10 cellular contexts compared by ENCODE assay signal in the genomic region with DNA sequence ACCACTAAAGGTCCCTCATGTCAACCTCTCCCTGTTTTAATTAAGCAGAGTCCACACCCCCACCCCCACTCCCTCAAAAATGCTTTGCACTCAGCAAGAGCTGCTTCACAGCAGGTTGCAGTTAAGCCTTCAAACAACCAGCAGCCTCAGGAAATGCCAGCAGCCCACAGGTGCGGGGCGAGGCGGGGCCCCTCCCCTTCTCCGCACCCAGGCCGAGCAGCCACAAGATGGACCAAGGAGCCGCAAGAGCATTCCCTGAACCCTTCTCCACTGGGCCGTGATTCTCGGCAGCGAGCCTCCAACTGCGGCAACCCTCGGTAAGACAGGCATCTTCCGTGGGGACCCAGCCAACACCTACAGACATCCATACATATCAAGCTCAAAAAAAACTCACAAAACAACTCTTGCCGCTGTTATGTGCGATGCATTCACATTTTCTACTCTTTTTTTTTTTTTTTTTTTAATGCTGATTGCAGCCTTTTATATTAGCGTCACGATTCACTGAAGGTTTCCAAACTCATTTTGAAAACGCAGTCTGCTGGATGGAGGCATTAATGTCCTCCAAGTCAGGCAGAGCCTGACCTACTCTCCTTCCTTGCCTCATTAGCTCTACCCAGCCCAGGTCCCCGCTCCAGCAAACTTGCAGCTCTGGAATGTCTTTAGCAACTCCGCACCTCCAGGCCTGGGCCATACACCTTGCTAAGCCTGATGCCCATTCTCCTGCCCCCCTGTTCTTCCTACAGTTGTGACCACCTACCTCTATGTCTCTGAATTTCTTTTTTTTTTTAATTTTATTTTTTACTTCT.
DNase-seq lines count a peak whose midpoint lies in the region; ATAC-seq and TF ChIP-seq lines count a peak whose summit lies in the region.
"Had no signal": no experiment of that assay in that cellular context is flagged by ENCODE, and none has a peak within 500 bp of the region (broad histone marks: within the 10 kb centered on the region; RNA-seq: fewer than 3 reads in every experiment).

No MANE protein-coding gene starts in this region.

- H3K27me3 Mint-ChIP-seq in activated CD4-positive, alpha-beta T cell treated with anti-CD3 and anti-CD28 coated beads, Interleukin-2, amount 10 ng/mL, durations not matched to agents 7 days and 5 days = peaks cover 15% of the 10 kb centered on the region

- H3K36me3 Mint-ChIP-seq in activated CD4-positive, alpha-beta T cell treated with anti-CD3 and anti-CD28 coated beads, Interleukin-2, amount 10 ng/mL, durations not matched to agents 7 days and 5 days (ENCODE audit: low read depth) = no peaks in the 10 kb centered on the region

- POLR2A ChIA-PET in HEK293 (lab: Yijun Ruan, JAX) = interaction anchor here (0.6 to 0.7 kb wide), 2 partner anchors 360 to 1214 kb away, joined by 3 to 9 read pairs; no protein-coding TSS in a partner anchor
- POLR2A ChIA-PET in activated CD4-positive, alpha-beta T cell treated with anti-CD3 and anti-CD28 coated beads, Interleukin-2, amount 10 ng/mL, durations not matched to agents 7 days and 5 days (lab: Charles Lee) = no interaction called here

- CTCF ChIA-PET in HEK293 (lab: Yijun Ruan, JAX) = interaction anchor here (0.5 to 0.9 kb wide), 3 partner anchors 21 to 62 kb away, joined by 3 to 4 read pairs (median 3); no protein-coding TSS in a partner anchor
- CTCF ChIA-PET in activated CD4-positive, alpha-beta T cell treated with anti-CD3 and anti-CD28 coated beads, Interleukin-2, amount 10 ng/mL, durations not matched to agents 7 days and 5 days (lab: Charles Lee) = interaction anchor here (0.6 kb wide), 1 partner anchor 1304 kb away, joined by 3 read pairs; no protein-coding TSS in a partner anchor

- peaks cover 2% of the 10 kb centered on the region for H3K9me3 Mint-ChIP-seq in activated CD4-positive, alpha-beta T cell treated with anti-CD3 and anti-CD28 coated beads, Interleukin-2, amount 10 ng/mL, durations not matched to agents 7 days and 5 days

- no peaks in the 10 kb centered on the region for H3K9me3 ChIP-seq in HEK293 (ENCODE audit: control insufficient read depth, insufficient read depth, low read depth, low read length)

- no peaks in the 10 kb centered on the region for H3K36me3 ChIP-seq in HEK293 (ENCODE audit: control insufficient read depth in 2 of 2, insufficient read depth in 1 of 2, low read length in 2 of 2)

- no peak for ATAC-seq in GM21367 (IDR thresholded peaks at IDR 0.05; ENCODE audit: unreplicated experiment)

- peaks cover 12% of the 10 kb centered on the region for H3K4me1 Mint-ChIP-seq in activated CD4-positive, alpha-beta T cell treated with anti-CD3 and anti-CD28 coated beads, Interleukin-2, amount 10 ng/mL, durations not matched to agents 7 days and 5 days

- peak overlapping the region; percentile 16 for H3K4me3 Mint-ChIP-seq in activated CD4-positive, alpha-beta T cell treated with anti-CD3 and anti-CD28 coated beads, Interleukin-2, amount 10 ng/mL, durations not matched to agents 7 days and 5 days

- peaks cover 5% of the 10 kb centered on the region; the same call in 1 of the 2 replicates for H3K4me1 ChIP-seq in HEK293 (ENCODE audit: control insufficient read depth, insufficient read depth, low read length)

- DNase-seq in A172 (ENCODE audit: low spot score) (peak; percentile 52), iPS-NIHi11 (ENCODE audit: low spot score) (peak; percentile 85), NOMO-1 (lab: John Stamatoyannopoulos, UW; ENCODE audit: unreplicated experiment in 2 of 2) (no peak), kidney glomerular epithelial cell (lab: John Stamatoyannopoulos, UW) (no peak), NCI-H2081 treated with DMSO at 0.1 percent for 48 hours (lab: John Stamatoyannopoulos, UW) (no peak)
- DNase-seq in activated CD4-positive, alpha-beta T cell treated with anti-CD3 and anti-CD28 coated beads, Interleukin-2, amount 10 ng/mL, durations not matched to agents 7 days and 5 days = peak; percentile 24
- DNase-seq: left cardiac atrium, NCI-H2081 had no signal

- no peak overlapping the region for H3K27ac ChIP-seq in HEK293 (ENCODE audit: extremely low read depth, low read depth, low read length)

- no peak overlapping the region for H3K4me3 ChIP-seq in HEK293 (ENCODE audit: low read depth, low read length)

- peak overlapping the region; percentile 33 for H3K27ac Mint-ChIP-seq in activated CD4-positive, alpha-beta T cell treated with anti-CD3 and anti-CD28 coated beads, Interleukin-2, amount 10 ng/mL, durations not matched to agents 7 days and 5 days

- no peak for TF ChIP-seq CTCF in HEK293 (tag by site-specific recombination; IDR thresholded peaks at IDR 0.05)

TF ChIP-seq in HEK293, 187 proteins besides CTCF, POLR2A, EP300 and RAD21 (continues in another document):
- TF ChIP-seq, protein P1, sequence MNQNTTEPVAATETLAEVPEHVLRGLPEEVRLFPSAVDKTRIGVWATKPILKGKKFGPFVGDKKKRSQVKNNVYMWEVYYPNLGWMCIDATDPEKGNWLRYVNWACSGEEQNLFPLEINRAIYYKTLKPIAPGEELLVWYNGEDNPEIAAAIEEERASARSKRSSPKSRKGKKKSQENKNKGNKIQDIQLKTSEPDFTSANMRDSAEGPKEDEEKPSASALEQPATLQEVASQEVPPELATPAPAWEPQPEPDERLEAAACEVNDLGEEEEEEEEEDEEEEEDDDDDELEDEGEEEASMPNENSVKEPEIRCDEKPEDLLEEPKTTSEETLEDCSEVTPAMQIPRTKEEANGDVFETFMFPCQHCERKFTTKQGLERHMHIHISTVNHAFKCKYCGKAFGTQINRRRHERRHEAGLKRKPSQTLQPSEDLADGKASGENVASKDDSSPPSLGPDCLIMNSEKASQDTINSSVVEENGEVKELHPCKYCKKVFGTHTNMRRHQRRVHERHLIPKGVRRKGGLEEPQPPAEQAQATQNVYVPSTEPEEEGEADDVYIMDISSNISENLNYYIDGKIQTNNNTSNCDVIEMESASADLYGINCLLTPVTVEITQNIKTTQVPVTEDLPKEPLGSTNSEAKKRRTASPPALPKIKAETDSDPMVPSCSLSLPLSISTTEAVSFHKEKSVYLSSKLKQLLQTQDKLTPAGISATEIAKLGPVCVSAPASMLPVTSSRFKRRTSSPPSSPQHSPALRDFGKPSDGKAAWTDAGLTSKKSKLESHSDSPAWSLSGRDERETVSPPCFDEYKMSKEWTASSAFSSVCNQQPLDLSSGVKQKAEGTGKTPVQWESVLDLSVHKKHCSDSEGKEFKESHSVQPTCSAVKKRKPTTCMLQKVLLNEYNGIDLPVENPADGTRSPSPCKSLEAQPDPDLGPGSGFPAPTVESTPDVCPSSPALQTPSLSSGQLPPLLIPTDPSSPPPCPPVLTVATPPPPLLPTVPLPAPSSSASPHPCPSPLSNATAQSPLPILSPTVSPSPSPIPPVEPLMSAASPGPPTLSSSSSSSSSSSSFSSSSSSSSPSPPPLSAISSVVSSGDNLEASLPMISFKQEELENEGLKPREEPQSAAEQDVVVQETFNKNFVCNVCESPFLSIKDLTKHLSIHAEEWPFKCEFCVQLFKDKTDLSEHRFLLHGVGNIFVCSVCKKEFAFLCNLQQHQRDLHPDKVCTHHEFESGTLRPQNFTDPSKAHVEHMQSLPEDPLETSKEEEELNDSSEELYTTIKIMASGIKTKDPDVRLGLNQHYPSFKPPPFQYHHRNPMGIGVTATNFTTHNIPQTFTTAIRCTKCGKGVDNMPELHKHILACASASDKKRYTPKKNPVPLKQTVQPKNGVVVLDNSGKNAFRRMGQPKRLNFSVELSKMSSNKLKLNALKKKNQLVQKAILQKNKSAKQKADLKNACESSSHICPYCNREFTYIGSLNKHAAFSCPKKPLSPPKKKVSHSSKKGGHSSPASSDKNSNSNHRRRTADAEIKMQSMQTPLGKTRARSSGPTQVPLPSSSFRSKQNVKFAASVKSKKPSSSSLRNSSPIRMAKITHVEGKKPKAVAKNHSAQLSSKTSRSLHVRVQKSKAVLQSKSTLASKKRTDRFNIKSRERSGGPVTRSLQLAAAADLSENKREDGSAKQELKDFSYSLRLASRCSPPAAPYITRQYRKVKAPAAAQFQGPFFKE (tag by site-specific recombination; IDR thresholded peaks at IDR 0.05; ENCODE audit: borderline replicate concordance) = no peak
- TF ChIP-seq ZNF670 (tag by site-specific recombination; IDR thresholded peaks at IDR 0.05; ENCODE audit: low read depth) (no peak), ZNF529 (tag by site-specific recombination; IDR thresholded peaks at IDR 0.05; ENCODE audit: insufficient replicate concordance) (no peak), ZNF341 (tag by site-specific recombination; IDR thresholded peaks at IDR 0.05; ENCODE audit: low read depth) (no peak), ZNF664 (tag by site-specific recombination; IDR thresholded peaks at IDR 0.05) (no peak), ZNF677 (tag by site-specific recombination; IDR thresholded peaks at IDR 0.05) (no peak), GLI2 (tag by site-specific recombination; IDR thresholded peaks at IDR 0.05; ENCODE audit: borderline replicate concordance, low read depth) (no peak), ZNF626 (tag by site-specific recombination; IDR thresholded peaks at IDR 0.05) (no peak), ZNF133 (tag by site-specific recombination; IDR thresholded peaks at IDR 0.05) (no peak), ZNF221 (tag by site-specific recombination; IDR thresholded peaks at IDR 0.05; ENCODE audit: borderline replicate concordance) (no peak)
- TF ChIP-seq, protein P2, sequence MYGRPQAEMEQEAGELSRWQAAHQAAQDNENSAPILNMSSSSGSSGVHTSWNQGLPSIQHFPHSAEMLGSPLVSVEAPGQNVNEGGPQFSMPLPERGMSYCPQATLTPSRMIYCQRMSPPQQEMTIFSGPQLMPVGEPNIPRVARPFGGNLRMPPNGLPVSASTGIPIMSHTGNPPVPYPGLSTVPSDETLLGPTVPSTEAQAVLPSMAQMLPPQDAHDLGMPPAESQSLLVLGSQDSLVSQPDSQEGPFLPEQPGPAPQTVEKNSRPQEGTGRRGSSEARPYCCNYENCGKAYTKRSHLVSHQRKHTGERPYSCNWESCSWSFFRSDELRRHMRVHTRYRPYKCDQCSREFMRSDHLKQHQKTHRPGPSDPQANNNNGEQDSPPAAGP (tag by site-specific recombination; IDR thresholded peaks at IDR 0.05) = no peak
- TF ChIP-seq, protein P3, sequence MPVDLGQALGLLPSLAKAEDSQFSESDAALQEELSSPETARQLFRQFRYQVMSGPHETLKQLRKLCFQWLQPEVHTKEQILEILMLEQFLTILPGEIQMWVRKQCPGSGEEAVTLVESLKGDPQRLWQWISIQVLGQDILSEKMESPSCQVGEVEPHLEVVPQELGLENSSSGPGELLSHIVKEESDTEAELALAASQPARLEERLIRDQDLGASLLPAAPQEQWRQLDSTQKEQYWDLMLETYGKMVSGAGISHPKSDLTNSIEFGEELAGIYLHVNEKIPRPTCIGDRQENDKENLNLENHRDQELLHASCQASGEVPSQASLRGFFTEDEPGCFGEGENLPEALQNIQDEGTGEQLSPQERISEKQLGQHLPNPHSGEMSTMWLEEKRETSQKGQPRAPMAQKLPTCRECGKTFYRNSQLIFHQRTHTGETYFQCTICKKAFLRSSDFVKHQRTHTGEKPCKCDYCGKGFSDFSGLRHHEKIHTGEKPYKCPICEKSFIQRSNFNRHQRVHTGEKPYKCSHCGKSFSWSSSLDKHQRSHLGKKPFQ (tag by site-specific recombination; IDR thresholded peaks at IDR 0.05) = no peak

Comparison
In these comparisons a context has a peak if more than half of its experiments do, and no peak if none do; other contexts are left out.
1. DNase-seq: peak in A172 (single experiment), activated CD4-positive, alpha-beta T cell treated with anti-CD3 and anti-CD28 coated beads, Interleukin-2, amount 10 ng/mL, durations not matched to agents 7 days and 5 days (single experiment) and iPS-NIHi11 (single experiment); none in NOMO-1 (0 of 2), kidney glomerular epithelial cell (single experiment) and NCI-H2081 treated with DMSO at 0.1 percent for 48 hours (single experiment).